8 cellular contexts compared by ENCODE assay signal in the genomic region with DNA sequence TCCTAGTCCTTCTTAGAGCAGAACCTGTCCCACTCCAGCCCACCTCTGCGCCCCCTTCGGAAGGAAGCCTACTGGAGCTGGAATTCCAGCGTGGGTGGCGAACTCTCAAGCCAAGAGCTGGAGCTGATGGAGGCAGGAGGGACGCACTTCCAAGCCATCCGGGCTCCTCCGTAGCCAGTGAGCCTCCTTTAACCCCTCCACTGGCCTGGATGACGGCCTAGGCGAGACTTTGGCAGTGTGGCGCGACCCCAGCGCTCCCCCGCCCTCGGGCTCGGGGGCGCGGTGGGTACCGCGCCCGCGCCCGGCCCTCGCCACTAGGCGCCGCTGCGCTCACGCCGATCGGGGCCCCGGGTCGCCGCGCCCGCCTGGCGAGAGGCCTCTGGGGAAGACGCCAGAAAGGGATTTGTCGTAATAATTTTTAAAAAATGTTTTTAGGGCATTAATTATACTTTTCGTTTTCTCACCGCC. TPM values are rescaled to one million over a fixed set of nuclear protein-coding genes. Genes with fewer than 3 reads are reported as not detected.
DNase-seq lines count a peak whose midpoint lies in the region; ATAC-seq, FAIRE-seq and TF ChIP-seq lines count a peak whose summit lies in the region.

No MANE protein-coding gene starts in this region.

- H3K9me3 ChIP-seq in astrocyte (ENCODE audit: insufficient read depth, low read depth, low read length) (no peaks in the 10 kb centered on the region), vagina (no peaks in the 10 kb centered on the region)

- H3K79me2 ChIP-seq in astrocyte (ENCODE audit: insufficient read depth, low read length) = peaks cover 9% of the 10 kb centered on the region

- DNase-seq in AG09309 (ENCODE audit: low read depth) (no peak), astrocyte (ENCODE audit: low read depth) (no peak), kidney glomerular epithelial cell (lab: John Stamatoyannopoulos, UW) (peak; percentile 32), vagina (ENCODE audit: extremely low spot score in 2 of 2) (no peak), activated T-cell treated with anti-CD3 and anti-CD28 coated beads for 4 hours (no peak), hippocampal formation (lab: John Stamatoyannopoulos, UW) (no peak)
- DNase-seq in stimulated activated naive CD4-positive, alpha-beta T cell treated with Interleukin-2 at 50 U/mL for 16 hours (lab: John Stamatoyannopoulos, UW) = no peak

- H3K4me2 ChIP-seq in astrocyte (ENCODE audit: low read length) = peak overlapping the region; percentile 73

- H4K20me1 ChIP-seq in astrocyte (ENCODE audit: insufficient read depth, low read length) = no peaks in the 10 kb centered on the region

- TF ChIP-seq CTCF in AG09309 (IDR thresholded peaks at IDR 0.05; ENCODE audit: control insufficient read depth, insufficient read depth, low read depth, low read length, missing control alignments) (peak; percentile 15), astrocyte (IDR thresholded peaks at IDR 0.05; ENCODE audit: insufficient read depth, low read depth, low read length) (peak; percentile 53), vagina (IDR thresholded peaks at IDR 0.05) (peak; percentile 7 to 64 (median 45))

- H3K4me3 Mint-ChIP-seq in astrocyte (ENCODE audit: unreplicated experiment) = no peak overlapping the region

- no peaks in the 10 kb centered on the region for H3K36me3 Mint-ChIP-seq in astrocyte (ENCODE audit: low read depth, unreplicated experiment)

- peaks cover 79% of the 10 kb centered on the region for H3K27me3 Mint-ChIP-seq in astrocyte (ENCODE audit: low read depth, unreplicated experiment)

- no peak overlapping the region for H3K4me3 ChIP-seq in AG09309 (ENCODE audit: control insufficient read depth, low read depth, low read length)
- peak overlapping the region; percentile 39 for H3K4me3 ChIP-seq in astrocyte (ENCODE audit: insufficient read depth, low read depth, low read length)
- peak overlapping the region in 1 of 2 donors; percentile 14 for H3K4me3 ChIP-seq in vagina

- peaks cover 9% of the 10 kb centered on the region for H3K9me3 Mint-ChIP-seq in astrocyte (ENCODE audit: unreplicated experiment)

- intact Hi-C loops in vagina (cut with DNase I) = loop anchor here (10.0 kb wide), 1 partner anchor 707 kb away; no protein-coding TSS in a partner anchor

- H3K27me3 ChIP-seq in astrocyte (ENCODE audit: insufficient read depth, low read length) = peaks cover 90% of the 10 kb centered on the region
- peaks cover 7% of the 10 kb centered on the region for H3K27me3 ChIP-seq in vagina

- H3K27ac ChIP-seq in astrocyte (ENCODE audit: low read depth, low read length) = no peak overlapping the region
- peak overlapping the region; percentile 61 for H3K27ac ChIP-seq in vagina

- no peak overlapping the region for H3K9ac ChIP-seq in astrocyte (ENCODE audit: low read length)

- peak; percentile 37 for ATAC-seq in GM21786 (IDR thresholded peaks at IDR 0.05; ENCODE audit: unreplicated experiment)

- no peaks in the 10 kb centered on the region for H3K36me3 ChIP-seq in astrocyte (ENCODE audit: insufficient read depth, low read length)
- no peaks in the 10 kb centered on the region for H3K36me3 ChIP-seq in vagina

- TF ChIP-seq POLR2A in vagina (IDR thresholded peaks at IDR 0.05) = no peak

- no peaks in the 10 kb centered on the region for H3K4me1 Mint-ChIP-seq in astrocyte (ENCODE audit: low read depth, unreplicated experiment)

- H2AFZ ChIP-seq in astrocyte (ENCODE audit: low read depth, low read length) = peak overlapping the region; percentile 69

- no peak for FAIRE-seq in astrocyte (lab: Jason Lieb, UNC)

- H3K4me1 ChIP-seq in astrocyte (ENCODE audit: insufficient read depth, low read length) (peaks cover 3% of the 10 kb centered on the region), vagina (peaks cover 50% of the 10 kb centered on the region)

- H3K27ac Mint-ChIP-seq in astrocyte (ENCODE audit: unreplicated experiment) = no peak overlapping the region

RNA-seq across cellular contexts. Expression of a gene that starts 5.1 kb away (rescaled TPM):
- not detected in 2 replicates for total RNA-seq in astrocyte
- 0.74 TPM for total RNA-seq in vagina
